16 cellular contexts compared by ENCODE assay signal in genomic region chr6:139483082-139483481, GRCh38.
"Had no signal": no experiment of that assay in that cellular context is flagged by ENCODE, and none has a peak within 500 bp of the region (broad histone marks: within the 10 kb centered on the region; RNA-seq: fewer than 3 reads in every experiment).

No MANE protein-coding gene starts in this region.

- DNase-seq: activated CD4-positive, alpha-beta T cell treated with anti-CD3 and anti-CD28 coated beads, Interleukin-2, amount 50 U/mL, for 1 hour; activated CD4-positive, CD25-positive, alpha-beta regulatory T cell; activated CD8-positive, alpha-beta memory T cell treated with anti-CD3 and anti-CD28 coated beads for 24 hours; activated naive CD8-positive, alpha-beta T cell treated with anti-CD3 and anti-CD28 coated beads, Interleukin-2, amount 10 ng/mL, durations not matched to agents 7 days and 5 days; brain microvascular endothelial cell; effector CD4-positive, alpha-beta T cell; esophagus squamous epithelium; hippocampal formation; left ventricle myocardium inferior; ovary; right lobe of liver; stimulated activated naive CD8-positive, alpha-beta T cell treated with anti-CD3 and anti-CD28 coated beads, Interleukin-15, amount 100 ng/mL, for 72 hours; T-helper 17 cell; upper lobe of left lung had no signal

- H3K27ac ChIP-seq: brain microvascular endothelial cell, coronary artery, esophagus squamous epithelium, left ventricle myocardium inferior, ovary, upper lobe of left lung had no signal

- H3K27me3 ChIP-seq: brain microvascular endothelial cell, esophagus squamous epithelium, ovary, right lobe of liver, upper lobe of left lung had no signal

- H3K4me3 ChIP-seq: coronary artery, esophagus squamous epithelium, left ventricle myocardium inferior, ovary, right lobe of liver, upper lobe of left lung had no signal

- H3K36me3 ChIP-seq: brain microvascular endothelial cell, esophagus squamous epithelium, left ventricle myocardium inferior, ovary, right lobe of liver, upper lobe of left lung had no signal

- H3K4me1 ChIP-seq: esophagus squamous epithelium, left ventricle myocardium inferior, upper lobe of left lung had no signal

- ATAC-seq: natural killer cell treated with Interleukin-12 subunit alpha and Interleukin-12 subunit beta and Interleukin-15 and Interleukin-18, amount 100 ng/mL, for 72 hours; right lobe of liver; stimulated activated naive CD8-positive, alpha-beta T cell treated with anti-CD3 and anti-CD28 coated beads, Interleukin-15, amount 100 ng/mL, for 72 hours; T-helper 17 cell had no signal

- H3K9me3 ChIP-seq: esophagus squamous epithelium, left ventricle myocardium inferior, ovary, right lobe of liver, upper lobe of left lung had no signal
